8 cellular contexts compared by ENCODE assay signal in the genomic region with DNA sequence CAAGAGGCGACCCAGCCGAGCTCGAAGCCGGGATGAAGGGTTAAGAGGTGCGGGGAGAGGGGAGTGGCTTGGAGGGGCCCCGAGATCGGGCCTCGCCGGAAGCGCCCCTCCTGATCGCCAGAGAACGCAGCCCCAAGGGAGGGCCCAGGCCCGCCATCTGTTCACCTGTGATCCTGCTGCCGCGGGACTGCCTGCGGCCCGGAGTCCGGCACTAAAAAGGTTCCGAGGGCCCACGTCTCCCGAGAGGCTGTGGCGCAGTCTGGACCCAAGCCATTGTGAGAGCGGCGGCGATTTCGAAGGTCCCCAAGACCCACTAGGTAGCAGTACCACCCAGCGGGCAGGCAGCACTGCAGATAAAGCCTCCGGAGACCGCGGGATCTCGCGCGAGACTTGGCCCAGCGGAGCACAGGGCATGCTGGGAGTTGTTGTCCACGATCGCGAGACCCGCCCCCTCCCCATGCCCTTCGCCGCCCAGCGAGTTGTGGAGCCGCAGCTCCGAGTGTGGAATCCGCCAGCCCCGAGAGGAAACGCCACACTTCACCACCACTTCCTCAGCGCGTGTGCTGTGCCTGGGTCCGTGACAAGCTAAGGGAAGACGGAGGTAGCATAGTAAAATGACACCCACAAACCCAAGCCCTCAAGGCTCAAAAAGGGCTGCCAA. TPM values are rescaled to one million over a fixed set of nuclear protein-coding genes. Genes with fewer than 3 reads are reported as not detected.
DNase-seq lines count a peak whose midpoint lies in the region; FAIRE-seq and TF ChIP-seq lines count a peak whose summit lies in the region.

A gene with protein sequence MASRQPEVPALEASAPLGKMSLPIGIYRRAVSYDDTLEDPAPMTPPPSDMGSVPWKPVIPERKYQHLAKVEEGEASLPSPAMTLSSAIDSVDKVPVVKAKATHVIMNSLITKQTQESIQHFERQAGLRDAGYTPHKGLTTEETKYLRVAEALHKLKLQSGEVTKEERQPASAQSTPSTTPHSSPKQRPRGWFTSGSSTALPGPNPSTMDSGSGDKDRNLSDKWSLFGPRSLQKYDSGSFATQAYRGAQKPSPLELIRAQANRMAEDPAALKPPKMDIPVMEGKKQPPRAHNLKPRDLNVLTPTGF (minus strand): TSS at position 328 of the 661 bp plus-strand sequence. CDS start 2,256 bp downstream, outside the sequence.

- TF ChIP-seq EP300 in neural cell (conservative IDR thresholded peaks at IDR 0.05; ENCODE audit: poor library complexity, severe bottlenecking), result peak; percentile 49
- TF ChIP-seq EP300 in stomach (IDR thresholded peaks at IDR 0.05), result no peak

- no peak within 1 kb of the TSS for H2AK5ac ChIP-seq in H9 (ENCODE audit: insufficient read length, low read length)

- no peak within 1 kb of the TSS for H3T11ph ChIP-seq in H9 (ENCODE audit: low read length)

- intact Hi-C loops in stomach (cut with DNase I; ENCODE audit: low total_unique reads), result no loop called here

- no peaks in the 10 kb centered on the region for H3K9me3 ChIP-seq in H9 (ENCODE audit: control insufficient read depth, low read depth, low read length)
- no peaks in the 10 kb centered on the region for H3K9me3 ChIP-seq in neural cell (ENCODE audit: low read length)
- no peaks in the 10 kb centered on the region for H3K9me3 ChIP-seq in stomach

- peak; percentile 47 for FAIRE-seq in G401.6 (lab: Jason Lieb, UNC)

- TF ChIP-seq CTCF in H9 (conservative IDR thresholded peaks at IDR 0.05) (no peak), neural cell (IDR thresholded peaks at IDR 0.05; ENCODE audit: poor library complexity, severe bottlenecking) (peak; percentile 69), stomach (IDR thresholded peaks at IDR 0.05) (peak in 2 of 7 experiments; percentile 3 to 35)

- no peak within 1 kb of the TSS for H2BK20ac ChIP-seq in H9 (ENCODE audit: low read depth, low read length, poor library complexity, severe bottlenecking)

- H3K4ac ChIP-seq in H9 (ENCODE audit: low read depth, low read length), result no peak within 1 kb of the TSS

- H3K27me3 ChIP-seq in H9 (ENCODE audit: insufficient read depth, low read length), result peaks cover 9% of the 10 kb centered on the region; the same call in 1 of the 2 replicates
- H3K27me3 ChIP-seq in neural cell (ENCODE audit: insufficient read depth, low read depth, low read length), result no peaks in the 10 kb centered on the region
- H3K27me3 ChIP-seq in stomach, result peaks cover 0 to 12% (median 6%) of the 10 kb centered on the region in 3 donors

- no peak within 1 kb of the TSS for H3K56ac ChIP-seq in H9 (ENCODE audit: insufficient read length, low read depth, low read length)

- H4K5ac ChIP-seq in H9 (ENCODE audit: insufficient read length, low read depth, low read length), result no peak within 1 kb of the TSS

- H3F3A ChIP-seq in neural cell (ENCODE audit: insufficient read depth, low read length, poor library complexity, severe bottlenecking), result no peaks in the 10 kb centered on the region

- DNase-seq in H9 (peak; percentile 92), M059J (ENCODE audit: low read depth) (peak; percentile 89), SHP77 (lab: John Stamatoyannopoulos, UW) (peak; percentile 85 to 91), fibroblast of the conjunctiva (ENCODE audit: low read depth) (peak; percentile 80), stomach (peak; percentile 94)
- peak; percentile 98 for DNase-seq in activated effector memory CD4-positive, alpha-beta T cell treated with anti-CD3 and anti-CD28 coated beads, Interleukin-2, amount 50 U/mL, for 16 hours

- no peak within 1 kb of the TSS for H2BK5ac ChIP-seq in H9 (ENCODE audit: insufficient read length, low read length)

- no peaks in the 10 kb centered on the region for H3K79me1 ChIP-seq in H9 (ENCODE audit: insufficient read depth, low read depth, low read length, poor library complexity, severe bottlenecking)

- H3K23ac ChIP-seq in H9 (ENCODE audit: insufficient read length, low read depth, low read length), result no peak within 1 kb of the TSS

- H3K4me2 ChIP-seq in H9 (ENCODE audit: insufficient read depth, insufficient read length, low read length) (peak within 1 kb of the TSS; percentile 70), neural cell (ENCODE audit: low read length) (peak within 1 kb of the TSS; percentile 44)

- H2BK15ac ChIP-seq in H9 (ENCODE audit: low read depth, low read length), result no peak within 1 kb of the TSS

- no peaks in the 10 kb centered on the region for H3K9me2 ChIP-seq in neural cell (ENCODE audit: insufficient read depth, low read length)

- peak within 1 kb of the TSS; percentile 93 for H3K14ac ChIP-seq in H9 (ENCODE audit: insufficient read depth, low read length)

- H3K36me3 ChIP-seq in neural cell (ENCODE audit: insufficient read depth, low read length) (no peaks in the 10 kb centered on the region), stomach (peaks cover 5 to 28% (median 27%) of the 10 kb centered on the region in 4 donors)

- no peak within 1 kb of the TSS for H4K91ac ChIP-seq in H9 (ENCODE audit: insufficient read length, low read depth, low read length)

- peaks cover 17 to 30% (median 27%) of the 10 kb centered on the region in 3 experiments for H3K36me3 Mint-ChIP-seq in H9 (ENCODE audit: insufficient read depth in 1 of 3, low read depth in 3 of 3)

- H3K79me2 ChIP-seq in H9 (ENCODE audit: insufficient read depth, low read length) (peaks cover 8% of the 10 kb centered on the region; the same call in 1 of the 2 replicates), neural cell (replicated peaks; ENCODE audit: insufficient read depth, low read length) (peaks cover 36% of the 10 kb centered on the region)

- H3K4me1 ChIP-seq in H9 (ENCODE audit: insufficient read depth, low read length) (no peaks in the 10 kb centered on the region; the same call in 1 of the 2 replicates), stomach (peaks cover 20 to 58% (median 47%) of the 10 kb centered on the region in 4 donors)

- no peak within 1 kb of the TSS for H2BK120ac ChIP-seq in H9 (ENCODE audit: low read depth, low read length, poor library complexity, severe bottlenecking)

- H4K20me1 ChIP-seq in H9 (ENCODE audit: control insufficient read depth, insufficient read depth, insufficient read length) (no peaks in the 10 kb centered on the region), neural cell (ENCODE audit: insufficient read depth) (no peaks in the 10 kb centered on the region)

- H3K4me1 Mint-ChIP-seq in H9, result peaks cover 15 to 16% of the 10 kb centered on the region in 2 experiments

- TF ChIP-seq RAD21 in neural cell (conservative IDR thresholded peaks at IDR 0.05), result peak; percentile 62

- H3K27ac Mint-ChIP-seq in H9, result peak within 1 kb of the TSS; percentile 91 to 100 (median 99); a peak in 6 of 7 replicates

- H3K27me3 Mint-ChIP-seq in H9 (ENCODE audit: low read depth), result peaks cover 42% of the 10 kb centered on the region

- H3K27ac ChIP-seq in H9 (ENCODE audit: insufficient read length, low read depth, low read length) (no peak within 1 kb of the TSS), neural cell (ENCODE audit: low read length) (peak within 1 kb of the TSS; percentile 90), stomach (peak within 1 kb of the TSS; percentile 72 to 89 (median 87))

- H3K9me3 Mint-ChIP-seq in H9, result no peaks in the 10 kb centered on the region

- H2AFZ ChIP-seq in H9 (ENCODE audit: low read length), result no peak within 1 kb of the TSS
- H2AFZ ChIP-seq in neural cell (ENCODE audit: low read depth, low read length), result peak within 1 kb of the TSS; percentile 95

- H3K18ac ChIP-seq in H9 (ENCODE audit: insufficient read length, low read depth, low read length), result peak within 1 kb of the TSS; percentile 85

- no CpG with 5 or more reads among the region's 50 CpGs for WGBS in H9 (ENCODE audit: extremely low coverage, insufficient read length, low lambda C conversion rate)
- WGBS in stomach, 5 donors, result 0% methylated on average over 26 to 50 of the region's 50 CpGs

- no peak within 1 kb of the TSS for H4K8ac ChIP-seq in H9 (replicated peaks; ENCODE audit: insufficient read length, low read depth, low read length)

- H3K4me3 Mint-ChIP-seq in H9, result peak within 1 kb of the TSS; percentile 98 to 99

- TF ChIP-seq POLR2A in stomach (IDR thresholded peaks at IDR 0.05), result peak in 2 of 4 donors; percentile 40 to 55

- H3K4me3 ChIP-seq in neural cell (ENCODE audit: low read length), result peak within 1 kb of the TSS; percentile 98
- peak within 1 kb of the TSS; percentile 80 to 98 (median 84) for H3K4me3 ChIP-seq in stomach

- H3K23me2 ChIP-seq in H9 (ENCODE audit: insufficient read length, low read depth, low read length, poor library complexity, severe bottlenecking), result peaks cover 22% of the 10 kb centered on the region

- no peak within 1 kb of the TSS for H2BK12ac ChIP-seq in H9 (ENCODE audit: insufficient read length, low read depth, low read length)

- H3K9ac ChIP-seq in H9 (ENCODE audit: extremely low read depth, insufficient read length, low read length) (peak within 1 kb of the TSS; percentile 85), neural cell (ENCODE audit: low read length) (peak within 1 kb of the TSS; percentile 95)

TF ChIP-seq in neural cell, 6 proteins besides CTCF, POLR2A, EP300 and RAD21 (continues in another document):
- TF ChIP-seq, protein P1, sequence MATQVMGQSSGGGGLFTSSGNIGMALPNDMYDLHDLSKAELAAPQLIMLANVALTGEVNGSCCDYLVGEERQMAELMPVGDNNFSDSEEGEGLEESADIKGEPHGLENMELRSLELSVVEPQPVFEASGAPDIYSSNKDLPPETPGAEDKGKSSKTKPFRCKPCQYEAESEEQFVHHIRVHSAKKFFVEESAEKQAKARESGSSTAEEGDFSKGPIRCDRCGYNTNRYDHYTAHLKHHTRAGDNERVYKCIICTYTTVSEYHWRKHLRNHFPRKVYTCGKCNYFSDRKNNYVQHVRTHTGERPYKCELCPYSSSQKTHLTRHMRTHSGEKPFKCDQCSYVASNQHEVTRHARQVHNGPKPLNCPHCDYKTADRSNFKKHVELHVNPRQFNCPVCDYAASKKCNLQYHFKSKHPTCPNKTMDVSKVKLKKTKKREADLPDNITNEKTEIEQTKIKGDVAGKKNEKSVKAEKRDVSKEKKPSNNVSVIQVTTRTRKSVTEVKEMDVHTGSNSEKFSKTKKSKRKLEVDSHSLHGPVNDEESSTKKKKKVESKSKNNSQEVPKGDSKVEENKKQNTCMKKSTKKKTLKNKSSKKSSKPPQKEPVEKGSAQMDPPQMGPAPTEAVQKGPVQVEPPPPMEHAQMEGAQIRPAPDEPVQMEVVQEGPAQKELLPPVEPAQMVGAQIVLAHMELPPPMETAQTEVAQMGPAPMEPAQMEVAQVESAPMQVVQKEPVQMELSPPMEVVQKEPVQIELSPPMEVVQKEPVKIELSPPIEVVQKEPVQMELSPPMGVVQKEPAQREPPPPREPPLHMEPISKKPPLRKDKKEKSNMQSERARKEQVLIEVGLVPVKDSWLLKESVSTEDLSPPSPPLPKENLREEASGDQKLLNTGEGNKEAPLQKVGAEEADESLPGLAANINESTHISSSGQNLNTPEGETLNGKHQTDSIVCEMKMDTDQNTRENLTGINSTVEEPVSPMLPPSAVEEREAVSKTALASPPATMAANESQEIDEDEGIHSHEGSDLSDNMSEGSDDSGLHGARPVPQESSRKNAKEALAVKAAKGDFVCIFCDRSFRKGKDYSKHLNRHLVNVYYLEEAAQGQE (IDR thresholded peaks at IDR 0.05; ENCODE audit: borderline replicate concordance), result peak; percentile 88

RNA-seq across cellular contexts. Expression of the gene that starts here (rescaled TPM):
- 128 and 136 TPM in 2 replicates for total RNA-seq in H9 (2021)
- 85.3 and 91.8 TPM in 2 replicates for total RNA-seq in M059J (2014; rRNA removed; shearing (Covaris generic))
- 135 and 137 TPM in 2 replicates for polyA plus RNA-seq in neural cell
- polyA minus RNA-seq in neural cell, result 125 and 129 TPM in 2 replicates
- total RNA-seq in stomach, result 100 to 1,000 TPM in 2 of 5 donors, 10 to 100 TPM in 2, 1 to 10 TPM in 1; 6.1 to 398 (median 83.0) TPM
- 100 to 1,000 TPM in 1 of 3 donors, 10 to 100 TPM in 2; 51.4 to 107 (median 89.2) TPM for polyA plus RNA-seq in stomach
